24 cellular contexts compared by ENCODE assay signal in genomic region chr19:30334841-30335240, GRCh38. TPM values are rescaled to one million over a fixed set of nuclear protein-coding genes. Genes with fewer than 3 reads are reported as not detected.
"Had no signal": no experiment of that assay in that cellular context is flagged by ENCODE, and none has a peak within 500 bp of the region (broad histone marks: within the 10 kb centered on the region; RNA-seq: fewer than 3 reads in every experiment).

No MANE protein-coding gene starts in this region.

- H3K27ac ChIP-seq: KMS-11, RWPE1 had no signal

- H3K4me3 ChIP-seq: K562 had no signal

- FAIRE-seq: K562, RCC 7860 had no signal

- H3K9me3 ChIP-seq: SK-N-SH had no signal

- DNase-seq: Kasumi-1, MM.1S, NCI-H1092 treated with DMSO at 0.1 percent for 48 hours, NCI-H1417 treated with DMSO at 0.1 percent for 48 hours, NCI-H146, NCI-H1694 treated with DMSO at 0.1 percent for 48 hours, NCI-H1930, NCI-H2081, NCI-H2171, NCI-H226, NCI-H446, NCI-H510A, NCI-H524 treated with DMSO at 0.1 percent for 48 hours, NCI-H69, NCI-H774, SHP77, SK-N-SH had no signal

RNA-seq across cellular contexts. Expression of gene ZNF536, which starts 37.3 kb away (rescaled TPM):
- total RNA-seq: HT1080, K562, M059J had no signal
- polyA plus RNA-seq: IgD-negative memory B cell, K562 had no signal
